In the genomic region with DNA sequence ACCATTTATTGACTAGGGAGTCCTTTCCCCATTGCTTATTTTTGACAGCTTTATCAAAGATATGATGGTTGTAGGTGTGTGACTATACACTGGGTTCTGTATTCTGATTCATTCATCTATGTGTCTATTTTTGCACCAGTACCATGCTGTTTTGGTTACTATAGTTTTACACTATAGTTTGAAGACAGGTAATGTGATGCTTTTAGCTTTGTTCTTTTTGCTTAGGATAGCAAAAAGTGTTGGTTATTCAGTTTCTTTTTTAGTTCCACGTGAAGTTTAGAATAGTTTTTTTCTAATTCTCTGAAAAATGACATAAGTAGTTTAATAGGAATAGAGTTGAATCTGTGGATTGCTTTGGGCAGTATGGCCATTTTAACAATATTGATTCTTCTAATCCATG, we compare ENCODE assay signal across 32 cellular contexts. TPM values are rescaled to one million over a fixed set of nuclear protein-coding genes. Genes with fewer than 3 reads are reported as not detected.
"Had no signal": no experiment of that assay in that cellular context is flagged by ENCODE, and none has a peak within 500 bp of the region (broad histone marks: within the 10 kb centered on the region; RNA-seq: fewer than 3 reads in every experiment).

No MANE protein-coding gene starts in this region.

- H3K27me3 ChIP-seq: colonic mucosa, gastrocnemius medialis, left lung had no signal

- H3K27ac ChIP-seq: colonic mucosa, epithelial cell of prostate, esophagus squamous epithelium, gastrocnemius medialis, heart left ventricle, left lung, lower lobe of right lung had no signal

- H3K4me1 Mint-ChIP-seq: endodermal cell, mesothelial cell of epicardium, naive B cell had no signal

- H3K36me3 ChIP-seq: colonic mucosa, esophagus squamous epithelium, gastrocnemius medialis, heart left ventricle, left lung, lower lobe of right lung had no signal

- H3K9me3 Mint-ChIP-seq: effector memory CD8-positive, alpha-beta T cell had no signal

- FAIRE-seq: endometrium, islet of Langerhans, keratinocyte had no signal

- H3K36me3 Mint-ChIP-seq: naive B cell had no signal

- H3K4me3 Mint-ChIP-seq: dendritic cell treated with granulocyte-macrophage colony-stimulating factor and Interleukin-4, amounts not matched to agents 40 ng/mL and 50 ng/mL, for 4 days; effector memory CD8-positive, alpha-beta T cell; endodermal cell; mesothelial cell of epicardium; naive B cell had no signal

- DNase-seq: colonic mucosa; cortex of kidney; effector CD8-positive, alpha-beta T cell; effector memory CD8-positive, alpha-beta T cell; endodermal cell; erythroblast; esophagus squamous epithelium; foreskin fibroblast; foreskin melanocyte; gastrocnemius medialis; heart left ventricle; hippocampal formation; left cardiac atrium; left lung; left ventricle myocardium superior; lower lobe of right lung; mesenchymal stem cell; mucosa of descending colon; naive B cell had no signal

- H3K9me3 ChIP-seq: colonic mucosa, gastrocnemius medialis had no signal

- H3K4me3 ChIP-seq: colonic mucosa, esophagus squamous epithelium, heart left ventricle, left lung, lower lobe of right lung, mucosa of descending colon had no signal

- H3K4me1 ChIP-seq: colonic mucosa, esophagus squamous epithelium, gastrocnemius medialis, heart left ventricle, left lung, lower lobe of right lung had no signal

- H3K27ac Mint-ChIP-seq: dendritic cell treated with granulocyte-macrophage colony-stimulating factor and Interleukin-4, amounts not matched to agents 40 ng/mL and 50 ng/mL, for 4 days; effector memory CD8-positive, alpha-beta T cell; endodermal cell; mesothelial cell of epicardium had no signal

- ATAC-seq: effector memory CD8-positive, alpha-beta T cell; esophagus mucosa; gastrocnemius medialis; heart left ventricle; left cardiac atrium; left lung; left ventricle myocardium superior; lower lobe of right lung; mucosa of descending colon had no signal

RNA-seq across cellular contexts. Expression of gene NACA2, which starts 50.1 kb away (rescaled TPM):
- total RNA-seq: dermis microvascular lymphatic vessel endothelial cell, endodermal cell, esophagus mucosa, esophagus squamous epithelium, gastrocnemius medialis, heart left ventricle, kidney epithelial cell, left cardiac atrium, left lung, left ventricle myocardium superior, lower leg skin, lower lobe of right lung, lung microvascular endothelial cell, mesenteric fat pad, mesothelial cell of epicardium, mucosa of descending colon, myocyte had no signal
